In genomic region chr21:36476541-36476940, GRCh38 we compare ENCODE assay signal across 15 cellular contexts. TPM values are rescaled to one million over a fixed set of nuclear protein-coding genes. Genes with fewer than 3 reads are reported as not detected.
"Had no signal": no experiment of that assay in that cellular context is flagged by ENCODE, and none has a peak within 500 bp of the region (broad histone marks: within the 10 kb centered on the region; RNA-seq: fewer than 3 reads in every experiment).

No MANE protein-coding gene starts in this region.

RNA-seq across cellular contexts. Expression of gene CLDN14, which starts 3.4 kb away (rescaled TPM):
- total RNA-seq: activated CD4-positive, alpha-beta memory T cell treated with anti-CD3 and anti-CD28 coated beads, Interleukin-2, amount 10 ng/mL, durations not matched to agents 7 days and 5 days; activated CD4-positive, alpha-beta T cell treated with anti-CD3 and anti-CD28 coated beads for 36 hours; activated CD4-positive, alpha-beta T cell treated with anti-CD3 and anti-CD28 coated beads, Interleukin-2, amount 10 ng/mL, durations not matched to agents 7 days and 5 days; activated CD8-positive, alpha-beta memory T cell treated with anti-CD3 and anti-CD28 coated beads, Interleukin-2, amount 10 ng/mL, durations not matched to agents 7 days and 5 days; activated CD8-positive, alpha-beta T cell treated with anti-CD3 and anti-CD28 coated beads, Interleukin-2, amount 10 ng/mL, durations not matched to agents 7 days and 5 days; activated naive CD8-positive, alpha-beta T cell treated with anti-CD3 and anti-CD28 coated beads, Interleukin-2, amount 10 ng/mL, durations not matched to agents 7 days and 5 days; activated T-helper 2 cell treated with anti-CD3 and anti-CD28 coated beads, Interferon-gamma antibody, Interleukin-2, Interleukin-4, amounts not matched to agents 10 μg/mL and 5 μg/mL and 100 μg/mL, durations not matched to agents 14 hours and 24 hours and 36 hours; ascending aorta; bronchial epithelial cell; cardiac septum; T-cell; T-helper 1 cell treated with Interleukin-12 subunit alpha and Interleukin-12 subunit beta and Interleukin-4 antibody, amounts not matched to agents 30 ng/mL and 1 ng/mL, for 36 hours; T-helper 17 cell; T-helper 2 cell treated with Interferon-gamma antibody and Interleukin-4, amounts not matched to agents 100 ng/mL and 5 ng/mL, for 36 hours; WTC11 had no signal
